23 cellular contexts compared by ENCODE assay signal in the genomic region with DNA sequence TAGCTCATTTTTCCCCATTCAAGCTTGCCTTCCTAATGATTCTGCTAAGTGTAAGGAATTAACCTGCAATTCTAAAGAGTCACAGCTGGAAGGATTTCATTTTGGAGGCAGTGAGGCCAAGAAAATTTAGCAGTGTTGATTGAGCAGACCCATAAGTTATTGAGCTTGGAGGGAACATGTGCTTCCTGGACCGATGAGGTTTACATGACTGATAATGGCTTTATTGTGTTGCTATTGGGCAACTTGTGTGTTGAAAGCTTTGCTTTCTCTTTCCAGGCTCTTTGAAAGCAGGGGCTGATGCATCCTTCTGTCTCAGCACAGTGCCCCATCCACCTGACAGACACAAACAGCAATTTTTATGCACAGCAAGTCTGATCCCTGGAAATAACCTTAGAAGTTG.
"Had no signal": no experiment of that assay in that cellular context is flagged by ENCODE, and none has a peak within 500 bp of the region (broad histone marks: within the 10 kb centered on the region; RNA-seq: fewer than 3 reads in every experiment).

No MANE protein-coding gene starts in this region.

- DNase-seq: activated CD4-positive, alpha-beta T cell treated with anti-CD3 and anti-CD28 coated beads for 48 hours; activated CD4-positive, CD25-positive, alpha-beta regulatory T cell; activated naive CD4-positive, alpha-beta T cell treated with Interleukin-2 at 50 U/mL for 16 hours; activated naive CD8-positive, alpha-beta T cell treated with anti-CD3 and anti-CD28 coated beads, Interleukin-2, amount 10 ng/mL, durations not matched to agents 7 days and 5 days; activated T-cell treated with anti-CD3 and anti-CD28 coated beads, Interleukin-2, amount 50 U/mL, for 1 hour; amygdala; body of pancreas; central memory CD4-positive, alpha-beta T cell; endodermal cell; foreskin keratinocyte; kidney; left lung; naive B cell; stimulated activated CD4-positive, alpha-beta T cell treated with anti-CD3 and anti-CD28 coated beads, Interleukin-4, amount 100 ng/mL, for 4 hours; T-helper 1 cell; T-helper 9 cell; upper lobe of right lung had no signal

- H3K4me1 ChIP-seq: body of pancreas, foreskin keratinocyte, left lung, upper lobe of right lung had no signal

- H3K27ac ChIP-seq: body of pancreas, epithelial cell of prostate, foreskin keratinocyte, left lung, thoracic aorta, upper lobe of right lung had no signal

- H3K4me3 ChIP-seq: body of pancreas, left lung, thoracic aorta, upper lobe of right lung had no signal

- H3K9me3 ChIP-seq: body of pancreas, left lung, thoracic aorta, upper lobe of right lung had no signal

- H3K27me3 ChIP-seq: body of pancreas, foreskin keratinocyte, left lung, upper lobe of right lung had no signal

- H3K36me3 ChIP-seq: left lung, thoracic aorta, upper lobe of right lung had no signal

- ATAC-seq: activated CD8-positive, alpha-beta T cell treated with anti-CD3 and anti-CD28 coated beads for 36 hours; activated T-helper 17 cell treated with anti-CD3 and anti-CD28 coated beads, Interleukin-2, amount 50 U/mL, for 72 hours; body of pancreas; foreskin keratinocyte; left lung; stimulated activated memory B cell treated with anti-CD40 and anti-IgM and Interleukin-4, amounts not matched to agents 10 μg/mL and 1 μg/mL and 100 μg/mL, for 72 hours; upper lobe of right lung had no signal

- FAIRE-seq: colon, kidney had no signal
